In genomic region chr16:30651124-30652004, GRCh38 we compare ENCODE assay signal across 8 cellular contexts. TPM values are rescaled to one million over a fixed set of nuclear protein-coding genes. Genes with fewer than 3 reads are reported as not detected.
DNase-seq lines count a peak whose midpoint lies in the region; ATAC-seq and TF ChIP-seq lines count a peak whose summit lies in the region.

No MANE protein-coding gene starts in this region.

- H3K4me3 ChIP-seq in Panc1 (ENCODE audit: low read depth in 2 of 2, low read length in 2 of 2) (peak overlapping the region; percentile 87 to 100), fibroblast of mammary gland (ENCODE audit: control insufficient read depth, low read depth, low read length) (peak overlapping the region; percentile 90), stomach (peak overlapping the region; percentile 74 to 96 (median 85))

- H3K9me3 Mint-ChIP-seq in CD4-positive, alpha-beta T cell = no peaks in the 10 kb centered on the region
- H3K9me3 Mint-ChIP-seq in natural killer cell treated with Interleukin-12 subunit alpha and Interleukin-12 subunit beta and Interleukin-15 and Interleukin-18, amount 100 ng/mL, for 72 hours = no peaks in the 10 kb centered on the region

- POLR2A ChIA-PET in CD4-positive, alpha-beta T cell (lab: Charles Lee) = interaction anchor here (1.2 to 2.6 kb wide), 17 partner anchors 9 to 466 kb away, joined by 3 to 88 read pairs (median 11); partner anchors contain the start of genes DCTPP1, FBRS, KAT8 and SRCAP
- POLR2A ChIA-PET in Panc1 (lab: Charles Lee) = no interaction called here

- peak; percentile 75 for TF ChIP-seq CTCF in CD4-positive, alpha-beta T cell (IDR thresholded peaks at IDR 0.05)
- TF ChIP-seq CTCF in Panc1 (IDR thresholded peaks at IDR 0.05) = peak; percentile 93
- TF ChIP-seq CTCF in fibroblast of mammary gland (conservative IDR thresholded peaks at IDR 0.05; ENCODE audit: control insufficient read depth, insufficient read depth, low read depth, low read length) = peak; percentile 32
- TF ChIP-seq CTCF in stomach (IDR thresholded peaks at IDR 0.05) = peak in 4 of 7 experiments; percentile 16 to 78 (median 61)

- peak overlapping the region; percentile 99 for H3K4me3 Mint-ChIP-seq in CD4-positive, alpha-beta T cell
- H3K4me3 Mint-ChIP-seq in natural killer cell treated with Interleukin-12 subunit alpha and Interleukin-12 subunit beta and Interleukin-15 and Interleukin-18, amount 100 ng/mL, for 72 hours = peak overlapping the region; percentile 92

- H3K27me3 ChIP-seq in CD4-positive, alpha-beta T cell (ENCODE audit: control insufficient read depth, insufficient read depth, low read length) = no peaks in the 10 kb centered on the region
- H3K27me3 ChIP-seq in Panc1 (ENCODE audit: control insufficient read depth, insufficient read depth, low read length) = no peaks in the 10 kb centered on the region
- H3K27me3 ChIP-seq in stomach = no peaks in the 10 kb centered on the region

- H3K4me1 Mint-ChIP-seq in CD4-positive, alpha-beta T cell (ENCODE audit: low read depth) = peaks cover 25% of the 10 kb centered on the region
- peaks cover 25 to 39% of the 10 kb centered on the region in 2 donors for H3K4me1 Mint-ChIP-seq in natural killer cell treated with Interleukin-12 subunit alpha and Interleukin-12 subunit beta and Interleukin-15 and Interleukin-18, amount 100 ng/mL, for 72 hours (ENCODE audit: low read depth in 2 of 2)

- CTCF ChIA-PET in CD4-positive, alpha-beta T cell (lab: Charles Lee) = interaction anchor here (0.8 to 3.4 kb wide), 14 partner anchors 7 to 221 kb away, joined by 3 to 28 read pairs (median 4); partner anchors contain the start of genes DCTPP1, FBRS, ZNF688 and ZNF764
- CTCF ChIA-PET in Panc1 (lab: Charles Lee) = interaction anchor here (0.6 to 1.0 kb wide), 2 partner anchors 7 to 115 kb away, joined by 3 to 4 read pairs; no protein-coding TSS in a partner anchor

- 0 to 1% (median 0%) methylated on average over 28 to 70 of the region's 71 CpGs for WGBS in stomach, 5 donors

- BruUV-seq in Panc1 (replicated peaks; lab: Mats Ljungman, UMichigan) = no TSS peak

- TF ChIP-seq POLR2A in stomach (IDR thresholded peaks at IDR 0.05) = no peak

- no peaks in the 10 kb centered on the region for H3K27me3 Mint-ChIP-seq in CD4-positive, alpha-beta T cell
- H3K27me3 Mint-ChIP-seq in natural killer cell treated with Interleukin-12 subunit alpha and Interleukin-12 subunit beta and Interleukin-15 and Interleukin-18, amount 100 ng/mL, for 72 hours = no peaks in the 10 kb centered on the region

- H3K27ac Mint-ChIP-seq in CD4-positive, alpha-beta T cell = peak overlapping the region; percentile 95
- peak overlapping the region; percentile 100 for H3K27ac Mint-ChIP-seq in natural killer cell treated with Interleukin-12 subunit alpha and Interleukin-12 subunit beta and Interleukin-15 and Interleukin-18, amount 100 ng/mL, for 72 hours

- in situ Hi-C loops in Panc1 (cut with HindIII; ENCODE audit: low pct_unique_long_range_greater_than_20kb, low sequenced_read_pairs) = no loop called here

- intact Hi-C loops in CD4-positive, alpha-beta T cell (cut with DNase I, micrococcal nuclease) = loop anchor here (1.0 to 2.0 kb wide), 4 partner anchors 41 to 271 kb away; partner anchors contain the start of genes FBXL19 (in 1 of the 2), ZNF689 (in 1 of the 2) and ZNF785 (in 1 of the 2)
- intact Hi-C loops in Panc1 (cut with micrococcal nuclease; ENCODE audit: unreplicated experiment) (no loop called here), stomach (cut with DNase I; ENCODE audit: low total_unique reads) (loop anchor here (10.0 kb wide), 1 partner anchor 87 kb away; no protein-coding TSS in a partner anchor)

- H3K27ac ChIP-seq in CD4-positive, alpha-beta T cell (ENCODE audit: low read depth, low read length) = peak overlapping the region; percentile 84
- H3K27ac ChIP-seq in Panc1 (ENCODE audit: low read length) (peak overlapping the region; percentile 91), stomach (peak overlapping the region; percentile 91 to 99 (median 96))

- peak; percentile 49 to 77 (median 62) for DNase-seq in CD4-positive, alpha-beta T cell
- DNase-seq in Panc1 (ENCODE audit: low read depth, low spot score) (no peak), fibroblast of mammary gland (ENCODE audit: low read depth) (peak; percentile 60), stomach (peak; percentile 76)
- DNase-seq in activated T-helper 1 cell treated with anti-CD3 and anti-CD28 coated beads, Interleukin-2, amount 50 U/mL, for 16 hours (ENCODE audit: low read depth in 1 of 2, low spot score in 1 of 2) = peak; percentile 50 to 74
- peak; percentile 92 for DNase-seq in natural killer cell treated with Interleukin-12 subunit alpha and Interleukin-12 subunit beta and Interleukin-15 and Interleukin-18, amount 100 ng/mL, for 72 hours (ENCODE audit: low spot score)

- TF ChIP-seq EP300 in stomach (IDR thresholded peaks at IDR 0.05) = no peak

- ATAC-seq in CD4-positive, alpha-beta T cell (ENCODE audit: poor library complexity) = peak; percentile 42
- ATAC-seq in GM19351 (IDR thresholded peaks at IDR 0.05; ENCODE audit: unreplicated experiment) = peak; percentile 50
- ATAC-seq in HG03575 (IDR thresholded peaks at IDR 0.05; ENCODE audit: extremely low read depth, insufficient number of reproducible peaks, low FRiP score, unreplicated experiment) = peak; percentile 6
- peak; percentile 85 for ATAC-seq in Panc1
- ATAC-seq in natural killer cell treated with Interleukin-12 subunit alpha and Interleukin-12 subunit beta and Interleukin-15 and Interleukin-18, amount 100 ng/mL, for 72 hours = peak; percentile 78 to 83

- peaks cover 6% of the 10 kb centered on the region; the same call in 1 of the 2 replicates for H3K36me3 ChIP-seq in Panc1 (ENCODE audit: control insufficient read depth, insufficient read depth, low read length)
- H3K36me3 ChIP-seq in stomach = peaks cover 38 to 43% (median 41%) of the 10 kb centered on the region in 4 donors

- H3K4me1 ChIP-seq in Panc1 (ENCODE audit: control insufficient read depth, insufficient read depth, low read length) = peaks cover 7% of the 10 kb centered on the region; the same call in 1 of the 2 replicates
- H3K4me1 ChIP-seq in stomach = peaks cover 22 to 39% (median 30%) of the 10 kb centered on the region in 4 donors

- peaks cover 55% of the 10 kb centered on the region for H3K36me3 Mint-ChIP-seq in CD4-positive, alpha-beta T cell (ENCODE audit: low read depth)
- peaks cover 16% of the 10 kb centered on the region for H3K36me3 Mint-ChIP-seq in natural killer cell treated with Interleukin-12 subunit alpha and Interleukin-12 subunit beta and Interleukin-15 and Interleukin-18, amount 100 ng/mL, for 72 hours

- H3K9me3 ChIP-seq in CD4-positive, alpha-beta T cell (ENCODE audit: control insufficient read depth, low read length) = no peaks in the 10 kb centered on the region
- H3K9me3 ChIP-seq in Panc1 (ENCODE audit: control insufficient read depth, insufficient read depth, low read depth, low read length) = no peaks in the 10 kb centered on the region
- no peaks in the 10 kb centered on the region for H3K9me3 ChIP-seq in stomach

RNA-seq across cellular contexts. Expression of gene PRR14, which starts 0.6 kb away (rescaled TPM):
- 10 to 100 TPM; 50.2 to 51.7 TPM for total RNA-seq in CD4-positive, alpha-beta T cell
- 77.6 TPM for total RNA-seq in Panc1 (2021; ENCODE audit: unreplicated experiment)
- 44.2 TPM for polyA plus RNA-seq in Panc1 (2012; ENCODE audit: insufficient read length)
- 100 to 1,000 TPM; 128 to 197 TPM for total RNA-seq in natural killer cell treated with Interleukin-12 subunit alpha and Interleukin-12 subunit beta and Interleukin-15 and Interleukin-18, amount 100 ng/mL, for 72 hours
- total RNA-seq in stomach = 100 to 1,000 TPM in 2 of 5 donors, 10 to 100 TPM in 2, 1 to 10 TPM in 1; 9.0 to 123 (median 93.9) TPM
- polyA plus RNA-seq in stomach = 10 to 100 TPM; 69.8 to 79.7 (median 79.6) TPM

RNA-seq across cellular contexts. Expression of gene FBRS, which starts 6.9 kb away (rescaled TPM):
- 100 to 1,000 TPM; 162 to 163 TPM for total RNA-seq in CD4-positive, alpha-beta T cell
- total RNA-seq in Panc1 (2021; ENCODE audit: unreplicated experiment) (103 TPM), stomach (100 to 1,000 TPM in 1 of 5 donors, 10 to 100 TPM in 4; 20.4 to 185 (median 28.6) TPM)
- 102 TPM for polyA plus RNA-seq in Panc1 (2012; ENCODE audit: insufficient read length)
- 100 to 1,000 TPM; 140 to 147 TPM for total RNA-seq in natural killer cell treated with Interleukin-12 subunit alpha and Interleukin-12 subunit beta and Interleukin-15 and Interleukin-18, amount 100 ng/mL, for 72 hours
- 10 to 100 TPM; 19.7 to 35.9 (median 24.0) TPM for polyA plus RNA-seq in stomach

RNA-seq across cellular contexts. Expression of gene ZNF689, which starts 41.2 kb away (rescaled TPM):
- 10 to 100 TPM; 15.3 to 15.7 TPM for total RNA-seq in CD4-positive, alpha-beta T cell
- total RNA-seq in Panc1 (2021; ENCODE audit: unreplicated experiment) (16.5 TPM), stomach (10 to 100 TPM in 2 of 5 donors, 1 to 10 TPM in 2, under 1 TPM in 1; 0.58 to 86.4 (median 7.1) TPM)
- polyA plus RNA-seq in Panc1 (2012; ENCODE audit: insufficient read length) = 8.9 TPM
- total RNA-seq in natural killer cell treated with Interleukin-12 subunit alpha and Interleukin-12 subunit beta and Interleukin-15 and Interleukin-18, amount 100 ng/mL, for 72 hours = 10 to 100 TPM in 1 of 2 donors, 1 to 10 TPM in 1; 9.4 to 14.3 TPM
- 1 to 10 TPM; 2.0 to 4.4 (median 3.1) TPM for polyA plus RNA-seq in stomach

RNA-seq across cellular contexts. Expression of gene SRCAP, which starts 47.6 kb away (rescaled TPM):
- total RNA-seq in CD4-positive, alpha-beta T cell = 10 to 100 TPM; 59.5 to 60.1 TPM
- total RNA-seq in Panc1 (2021; ENCODE audit: unreplicated experiment) (73.6 TPM), stomach (10 to 100 TPM; 23.3 to 70.1 (median 56.8) TPM)
- polyA plus RNA-seq in Panc1 (2012; ENCODE audit: insufficient read length) = 38.0 TPM
- 100 to 1,000 TPM in 1 of 2 donors, 10 to 100 TPM in 1; 90.8 to 121 TPM for total RNA-seq in natural killer cell treated with Interleukin-12 subunit alpha and Interleukin-12 subunit beta and Interleukin-15 and Interleukin-18, amount 100 ng/mL, for 72 hours
- 10 to 100 TPM in 1 of 3 donors, 1 to 10 TPM in 2; 1.2 to 12.1 (median 4.4) TPM for polyA plus RNA-seq in stomach

Comparison
In these comparisons a context has a peak if more than half of its experiments do, and no peak if none do; other contexts are left out.
1. ATAC-seq: peak in every context shown above with its lines; median percentile 85 in Panc1; 80 in natural killer cell treated with Interleukin-12 subunit alpha and Interleukin-12 subunit beta and Interleukin-15 and Interleukin-18, amount 100 ng/mL, for 72 hours; 50 in GM19351; 42 in CD4-positive, alpha-beta T cell; 6 in HG03575.
2. CTCF ChIP-seq: peak in every context shown above with its lines; median percentile 93 in Panc1; 75 in CD4-positive, alpha-beta T cell; 61 in stomach; 32 in fibroblast of mammary gland.